ENCODE assay signal across 19 cellular contexts in the genomic region with DNA sequence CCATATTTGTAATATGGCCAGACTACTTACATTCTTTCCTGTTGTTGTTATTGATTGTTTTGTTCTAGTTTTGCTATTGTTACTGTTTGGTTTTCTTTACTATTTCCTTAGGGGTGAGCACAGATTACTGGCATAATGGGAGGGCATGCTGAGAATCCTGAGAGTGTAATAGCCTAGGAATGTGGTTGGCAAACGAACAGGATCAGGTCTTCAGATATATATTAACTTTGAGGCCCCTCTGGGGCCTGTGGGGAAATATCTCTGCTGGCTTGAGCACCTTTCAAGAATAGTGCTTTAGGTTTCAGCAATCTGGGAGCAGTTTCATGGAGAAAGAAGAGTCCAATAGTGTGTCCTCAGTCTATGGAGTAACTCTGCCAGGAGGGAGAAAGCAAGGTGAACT.
DNase-seq lines count a peak whose midpoint lies in the region; ATAC-seq, FAIRE-seq and TF ChIP-seq lines count a peak whose summit lies in the region.
"Had no signal": no experiment of that assay in that cellular context is flagged by ENCODE, and none has a peak within 500 bp of the region (broad histone marks: within the 10 kb centered on the region; RNA-seq: fewer than 3 reads in every experiment).

No MANE protein-coding gene starts in this region.

- H3K27ac ChIP-seq in left lung (no peak overlapping the region), psoas muscle (no peak overlapping the region)
- H3K27ac ChIP-seq: 22Rv1 had no signal

- DNase-seq in ACHN (peak; percentile 88), RCC 7860 (ENCODE audit: low spot score) (peak; percentile 53), glomerular visceral epithelial cell (ENCODE audit: extremely low spot score) (peak; percentile 79), left lung (no peak), psoas muscle (no peak), NCI-H226 (no peak)
- DNase-seq in activated CD4-positive, alpha-beta T cell treated with anti-CD3 and anti-CD28 coated beads for 4 hours: no peak
- DNase-seq: DMS 273 treated with DMSO at 0.1 percent for 48 hours; H9; NCI-H1092 treated with DMSO at 0.1 percent for 48 hours; NCI-H146; NCI-H2029 treated with DMSO at 0.1 percent for 48 hours; NCI-H2171; NK-92 treated with Interleukin-12 subunit alpha and Interleukin-12 subunit beta, amount 100 ng/mL, for 24 hours; SHP77 treated with DMSO at 0.1 percent for 48 hours had no signal

- H3K4me1 Mint-ChIP-seq in stimulated activated memory B cell treated with anti-CD40 and anti-IgM and Interleukin-4, amounts not matched to agents 10 μg/mL and 1 μg/mL and 100 μg/mL, for 72 hours: no peaks in the 10 kb centered on the region
- H3K4me1 Mint-ChIP-seq: CD14-positive monocyte had no signal

- no peak for TF ChIP-seq CTCF in left lung (IDR thresholded peaks at IDR 0.05)
- no peak for TF ChIP-seq CTCF in psoas muscle (IDR thresholded peaks at IDR 0.05)

- H3K9me3 ChIP-seq in left lung (no peaks in the 10 kb centered on the region), psoas muscle (no peaks in the 10 kb centered on the region)

- no peak overlapping the region for H3K27ac Mint-ChIP-seq in stimulated activated memory B cell treated with anti-CD40 and anti-IgM and Interleukin-4, amounts not matched to agents 10 μg/mL and 1 μg/mL and 100 μg/mL, for 72 hours

- in situ Hi-C loops in ACHN (cut with HindIII; ENCODE audit: low pct_ligation_motif_present, low pct_unique_long_range_greater_than_20kb, low sequenced_read_pairs): no loop called here

- ATAC-seq in left lung: peak; percentile 26
- ATAC-seq in stimulated activated memory B cell treated with anti-CD40 and anti-IgM and Interleukin-4, amounts not matched to agents 10 μg/mL and 1 μg/mL and 100 μg/mL, for 72 hours: no peak
- no peak for ATAC-seq in psoas muscle

- WGBS in psoas muscle, 3 donors: 10 to 31% (median 26%) methylated on average over 1 of the region's 1 CpG

- intact Hi-C loops in left lung (cut with DNase I) (no loop called here), psoas muscle (cut with DNase I) (no loop called here)

- H3K9me3 Mint-ChIP-seq in stimulated activated memory B cell treated with anti-CD40 and anti-IgM and Interleukin-4, amounts not matched to agents 10 μg/mL and 1 μg/mL and 100 μg/mL, for 72 hours: peaks cover 9% of the 10 kb centered on the region

- no peaks in the 10 kb centered on the region for H3K27me3 ChIP-seq in left lung
- H3K27me3 ChIP-seq in psoas muscle (ENCODE audit: insufficient read depth in 3 of 3, low read length in 2 of 3): no peaks in the 10 kb centered on the region

- no peaks in the 10 kb centered on the region for H3K36me3 Mint-ChIP-seq in stimulated activated memory B cell treated with anti-CD40 and anti-IgM and Interleukin-4, amounts not matched to agents 10 μg/mL and 1 μg/mL and 100 μg/mL, for 72 hours
- H3K36me3 Mint-ChIP-seq: CD14-positive monocyte had no signal

- no peaks in the 10 kb centered on the region for H3K36me3 ChIP-seq in left lung
- no peaks in the 10 kb centered on the region for H3K36me3 ChIP-seq in psoas muscle (ENCODE audit: insufficient read depth in 1 of 2, low read depth in 1 of 2)

- no peak overlapping the region for H3K4me3 ChIP-seq in left lung
- H3K4me3 ChIP-seq in psoas muscle: no peak overlapping the region

- no peak overlapping the region for H3K4me3 Mint-ChIP-seq in stimulated activated memory B cell treated with anti-CD40 and anti-IgM and Interleukin-4, amounts not matched to agents 10 μg/mL and 1 μg/mL and 100 μg/mL, for 72 hours
- H3K4me3 Mint-ChIP-seq: CD14-positive monocyte, H9 had no signal

- no peaks in the 10 kb centered on the region for H3K27me3 Mint-ChIP-seq in stimulated activated memory B cell treated with anti-CD40 and anti-IgM and Interleukin-4, amounts not matched to agents 10 μg/mL and 1 μg/mL and 100 μg/mL, for 72 hours

- no peaks in the 10 kb centered on the region for H3K4me1 ChIP-seq in left lung
- H3K4me1 ChIP-seq in psoas muscle: no peaks in the 10 kb centered on the region

- peak; percentile 65 for FAIRE-seq in RCC 7860 (lab: Jason Lieb, UNC)
- FAIRE-seq: G401.6 had no signal

Comparison
In these comparisons a context has a peak if more than half of its experiments do, and no peak if none do; other contexts are left out.
1. DNase-seq: peak in ACHN (single experiment), RCC 7860 (single experiment) and glomerular visceral epithelial cell (single experiment); none in left lung (0 of 2), psoas muscle (0 of 2), NCI-H226 (single experiment) and activated CD4-positive, alpha-beta T cell treated with anti-CD3 and anti-CD28 coated beads for 4 hours (0 of 2).